16 cellular contexts compared by ENCODE assay signal in genomic region chr5:137254153-137254552, GRCh38.
DNase-seq lines count a peak whose midpoint lies in the region; TF ChIP-seq lines count a peak whose summit lies in the region.
"Had no signal": no experiment of that assay in that cellular context is flagged by ENCODE, and none has a peak within 500 bp of the region (broad histone marks: within the 10 kb centered on the region; RNA-seq: fewer than 3 reads in every experiment).

No MANE protein-coding gene starts in this region.

- H3K9me3 ChIP-seq in left ventricle myocardium inferior (replicated peaks): no peaks in the 10 kb centered on the region
- H3K9me3 ChIP-seq in thyroid gland: no peaks in the 10 kb centered on the region
- H3K9me3 ChIP-seq: SJSA1, stomach had no signal

- peak overlapping the region; percentile 80 for H3K27ac ChIP-seq in left ventricle myocardium inferior (replicated peaks)
- H3K27ac ChIP-seq in thyroid gland: peak overlapping the region; percentile 17 to 52 (median 23)
- H3K27ac ChIP-seq: SJSA1 had no signal

- no peaks in the 10 kb centered on the region for H3K36me3 ChIP-seq in left ventricle myocardium inferior
- H3K36me3 ChIP-seq in thyroid gland: no peaks in the 10 kb centered on the region
- H3K36me3 ChIP-seq: SJSA1, stomach had no signal

- no peak for TF ChIP-seq POLR2A in thyroid gland (IDR thresholded peaks at IDR 0.05)

- H3K27me3 ChIP-seq in left ventricle myocardium inferior (ENCODE audit: low read depth) (no peaks in the 10 kb centered on the region), thyroid gland (no peaks in the 10 kb centered on the region)
- H3K27me3 ChIP-seq: SJSA1, stomach had no signal

- WGBS in thyroid gland, 2 donors: 79 to 80% methylated on average over 3 of the region's 3 CpGs

- H3K4me1 ChIP-seq in left ventricle myocardium inferior (peaks cover 18% of the 10 kb centered on the region), thyroid gland (no peaks in the 10 kb centered on the region)

- TF ChIP-seq CTCF in cardiac fibroblast (IDR thresholded peaks at IDR 0.05; ENCODE audit: low read depth, low read length) (no peak), left ventricle myocardium inferior (IDR thresholded peaks at IDR 0.05; ENCODE audit: borderline replicate concordance) (no peak), thyroid gland (IDR thresholded peaks at IDR 0.05) (no peak)

- peak; percentile 36 for DNase-seq in HCEC 1CT
- DNase-seq in cardiac fibroblast (ENCODE audit: low read depth in 2 of 2): peak; percentile 79 to 86
- DNase-seq in left ventricle myocardium inferior: no peak
- DNase-seq in thyroid gland: no peak
- DNase-seq in epidermal melanocyte (ENCODE audit: insufficient read length, low spot score): no peak
- DNase-seq in cerebellar cortex (ENCODE audit: low spot score): no peak
- no peak for DNase-seq in NCI-H1417 (lab: John Stamatoyannopoulos, UW)
- DNase-seq in head of caudate nucleus: no peak
- DNase-seq: activated CD4-positive, alpha-beta T cell treated with anti-CD3 and anti-CD28 coated beads, Interleukin-2, amount 10 ng/mL, durations not matched to agents 24 days and 14 days; activated T-cell treated with anti-CD3 and anti-CD28 coated beads, Interleukin-2, amount 50 U/mL, for 24 hours; CD4-positive, alpha-beta memory T cell; islet precursor cell; NCI-H1930; NCI-H510A treated with DMSO at 0.1 percent for 48 hours; stomach had no signal

- H3K4me3 ChIP-seq in cardiac fibroblast (replicated peaks in 1 of 2; ENCODE audit: low read depth in 2 of 2, low read length in 2 of 2): no peak overlapping the region
- H3K4me3 ChIP-seq in left ventricle myocardium inferior: no peak overlapping the region
- no peak overlapping the region for H3K4me3 ChIP-seq in thyroid gland (replicated peaks in 1 of 3)
- H3K4me3 ChIP-seq: SJSA1, stomach had no signal

- intact Hi-C loops in left ventricle myocardium inferior (cut with micrococcal nuclease): no loop called here
- intact Hi-C loops in thyroid gland (cut with DNase I): no loop called here
- intact Hi-C loops in head of caudate nucleus (cut with DNase I): no loop called here

Comparison
In these comparisons a context has a peak if more than half of its experiments do, and no peak if none do; other contexts are left out.
1. DNase-seq: peak in HCEC 1CT (single experiment) and cardiac fibroblast (2 of 2); none in left ventricle myocardium inferior (single experiment), thyroid gland (0 of 2), epidermal melanocyte (single experiment), cerebellar cortex (single experiment), NCI-H1417 (0 of 3) and head of caudate nucleus (0 of 42).